In the genomic region with DNA sequence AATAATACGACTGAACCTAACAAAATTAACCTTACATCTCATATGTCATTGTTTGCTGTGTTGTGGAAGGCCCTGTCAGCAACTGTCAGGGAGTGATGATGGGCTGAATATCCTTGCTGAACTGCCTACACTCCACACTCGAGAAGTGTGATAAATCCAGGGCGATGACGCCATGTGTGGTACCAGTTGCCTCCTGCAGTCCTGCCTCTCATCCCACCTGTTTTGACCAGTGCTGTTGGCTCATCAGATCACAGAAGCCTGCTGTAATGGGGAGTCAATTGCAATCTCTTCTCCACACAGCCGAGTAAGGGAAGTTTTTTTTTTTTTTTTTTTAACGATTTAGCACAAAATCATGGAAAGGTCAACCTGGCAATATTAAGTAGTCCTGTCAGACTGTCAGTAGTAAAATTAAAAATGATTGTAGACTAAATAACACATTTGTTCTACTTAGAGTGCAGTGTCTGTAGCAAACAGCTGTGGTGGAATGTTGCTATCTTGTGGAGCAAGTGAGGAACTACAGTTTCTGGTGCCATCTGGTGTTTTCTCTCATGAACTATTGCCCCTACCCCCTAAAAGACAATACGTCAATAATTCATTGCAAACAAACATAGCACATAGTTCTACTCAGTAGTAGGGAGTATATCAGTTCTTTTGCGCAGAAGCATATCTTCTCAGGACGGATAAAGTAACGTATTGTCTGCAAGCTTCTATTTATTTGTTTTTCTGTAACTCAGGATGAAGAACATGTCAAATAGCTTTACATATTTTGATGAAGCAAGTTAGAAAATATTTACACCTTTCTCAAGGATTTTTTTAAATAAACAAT, we compare ENCODE assay signal across 9 cellular contexts.
DNase-seq lines count a peak whose midpoint lies in the region; ATAC-seq and TF ChIP-seq lines count a peak whose summit lies in the region.
"Had no signal": no experiment of that assay in that cellular context is flagged by ENCODE, and none has a peak within 500 bp of the region (broad histone marks: within the 10 kb centered on the region; RNA-seq: fewer than 3 reads in every experiment).

No MANE protein-coding gene starts in this region.

- H3K4me1 Mint-ChIP-seq in naive thymus-derived CD4-positive, alpha-beta T cell, result no peaks in the 10 kb centered on the region

- no peaks in the 10 kb centered on the region for H3K27me3 Mint-ChIP-seq in naive thymus-derived CD4-positive, alpha-beta T cell

- H3K4me2 ChIP-seq in OCI-LY3 (ENCODE audit: low read length), result no peak overlapping the region

- H3K9me3 Mint-ChIP-seq in naive thymus-derived CD4-positive, alpha-beta T cell, result peaks cover 0 to 11% (median 0%) of the 10 kb centered on the region in 11 donors

- H3K4me3 Mint-ChIP-seq in naive thymus-derived CD4-positive, alpha-beta T cell, result no peak overlapping the region

- no peak overlapping the region for H2AFZ ChIP-seq in OCI-LY3 (ENCODE audit: low read depth, low read length)

- H3K79me2 ChIP-seq in OCI-LY3 (ENCODE audit: low read length), result no peaks in the 10 kb centered on the region

- WGBS in heart left ventricle, 4 donors, result 20 to 27% (median 22%) methylated on average over 10 of the region's 10 CpGs

- TF ChIP-seq POLR2A in heart left ventricle (IDR thresholded peaks at IDR 0.05), result no peak

- DNase-seq in heart left ventricle (no peak), cardiac septum (ENCODE audit: low spot score) (no peak), foreskin melanocyte (peak; percentile 45), activated gamma-delta T cell treated with Interleukin-2 at 50 U/mL for 16 hours (no peak)
- DNase-seq in naive thymus-derived CD4-positive, alpha-beta T cell, result no peak
- DNase-seq in activated T-cell treated with anti-CD3 and anti-CD28 coated beads, Interleukin-2, amount 50 U/mL, for 48 hours, result no peak

- no peak for ATAC-seq in heart left ventricle
- ATAC-seq in HG02973 (IDR thresholded peaks at IDR 0.05; ENCODE audit: unreplicated experiment), result no peak
- no peak for ATAC-seq in naive thymus-derived CD4-positive, alpha-beta T cell

- no peak overlapping the region for H3K9ac ChIP-seq in OCI-LY3 (ENCODE audit: low read length)

- POLR2A ChIA-PET in naive thymus-derived CD4-positive, alpha-beta T cell (lab: Charles Lee), result no interaction called here

- H3K27ac ChIP-seq in heart left ventricle, result no peak overlapping the region
- H3K27ac ChIP-seq in OCI-LY3 (ENCODE audit: low read length), result no peak overlapping the region
- no peak overlapping the region for H3K27ac ChIP-seq in naive thymus-derived CD4-positive, alpha-beta T cell (ENCODE audit: low read depth, low read length)
- H3K27ac ChIP-seq: thoracic aorta had no signal

- no peak overlapping the region for H3K27ac Mint-ChIP-seq in naive thymus-derived CD4-positive, alpha-beta T cell

- no peaks in the 10 kb centered on the region for H3K36me3 Mint-ChIP-seq in naive thymus-derived CD4-positive, alpha-beta T cell

- H3K4me1 ChIP-seq in heart left ventricle (no peaks in the 10 kb centered on the region), OCI-LY3 (ENCODE audit: low read length) (no peaks in the 10 kb centered on the region)
- no peaks in the 10 kb centered on the region for H3K4me1 ChIP-seq in naive thymus-derived CD4-positive, alpha-beta T cell (ENCODE audit: control insufficient read depth in 2 of 2, insufficient read depth in 2 of 2, low read length in 2 of 2)

- H3K27me3 ChIP-seq in heart left ventricle (peaks cover 0 to 8% (median 0%) of the 10 kb centered on the region in 9 donors), OCI-LY3 (ENCODE audit: low read depth, low read length) (no peaks in the 10 kb centered on the region)
- no peaks in the 10 kb centered on the region for H3K27me3 ChIP-seq in naive thymus-derived CD4-positive, alpha-beta T cell (ENCODE audit: control insufficient read depth in 2 of 2, insufficient read depth in 2 of 2, low read length in 2 of 2)

- no peaks in the 10 kb centered on the region for H4K20me1 ChIP-seq in OCI-LY3 (ENCODE audit: insufficient read depth, low read length)

- H3K36me3 ChIP-seq in heart left ventricle (no peaks in the 10 kb centered on the region), OCI-LY3 (replicated peaks; ENCODE audit: low read depth, low read length) (no peaks in the 10 kb centered on the region)
- no peaks in the 10 kb centered on the region for H3K36me3 ChIP-seq in naive thymus-derived CD4-positive, alpha-beta T cell (ENCODE audit: control insufficient read depth in 2 of 3, insufficient read depth in 3 of 3, low read length in 3 of 3)
- H3K36me3 ChIP-seq: thoracic aorta had no signal

- CTCF ChIA-PET in naive thymus-derived CD4-positive, alpha-beta T cell (lab: Charles Lee), result no interaction called here

- peak in 7 of 12 donors; percentile 10 to 38 (median 21) for TF ChIP-seq CTCF in heart left ventricle (IDR thresholded peaks at IDR 0.05)
- peak; percentile 72 for TF ChIP-seq CTCF in OCI-LY3 (IDR thresholded peaks at IDR 0.05; ENCODE audit: low read depth, low read length)

- intact Hi-C loops in heart left ventricle (cut with DNase I) (no loop called here), cardiac septum (cut with DNase I) (no loop called here)
- intact Hi-C loops in naive thymus-derived CD4-positive, alpha-beta T cell (cut with micrococcal nuclease), result no loop called here

- no peaks in the 10 kb centered on the region for H3K9me3 ChIP-seq in heart left ventricle
- no peaks in the 10 kb centered on the region for H3K9me3 ChIP-seq in OCI-LY3 (ENCODE audit: insufficient read depth, low read length)
- H3K9me3 ChIP-seq in naive thymus-derived CD4-positive, alpha-beta T cell (ENCODE audit: control insufficient read depth in 2 of 3, low read length in 3 of 3), result no peaks in the 10 kb centered on the region
- H3K9me3 ChIP-seq: thoracic aorta had no signal

- H3K4me3 ChIP-seq in heart left ventricle (no peak overlapping the region), OCI-LY3 (ENCODE audit: low read length) (no peak overlapping the region)
- H3K4me3 ChIP-seq in naive thymus-derived CD4-positive, alpha-beta T cell (ENCODE audit: low read length), result no peak overlapping the region
- H3K4me3 ChIP-seq: thoracic aorta had no signal
